In genomic region chr1:110130113-110130591, GRCh38 we compare ENCODE assay signal across 11 cellular contexts. TPM values are rescaled to one million over a fixed set of nuclear protein-coding genes. Genes with fewer than 3 reads are reported as not detected.
DNase-seq lines count a peak whose midpoint lies in the region; ATAC-seq and TF ChIP-seq lines count a peak whose summit lies in the region.
"Had no signal": no experiment of that assay in that cellular context is flagged by ENCODE, and none has a peak within 500 bp of the region (broad histone marks: within the 10 kb centered on the region; RNA-seq: fewer than 3 reads in every experiment).

No MANE protein-coding gene starts in this region.

- DNase-seq in Right ventricle myocardium superior (no peak), cardiac septum (ENCODE audit: low spot score) (no peak), dorsolateral prefrontal cortex (peak in 8 of 10 donors; percentile 48 to 82 (median 71)), upper lobe of right lung (no peak), esophagus squamous epithelium (lab: John Stamatoyannopoulos, UW) (no peak), 8988T (no peak), osteoblast (ENCODE audit: insufficient read length, low spot score, missing footprints) (no peak)

- intact Hi-C loops in Right ventricle myocardium superior (cut with DNase I) (no loop called here), cardiac septum (cut with DNase I) (no loop called here), dorsolateral prefrontal cortex (cut with DNase I) (no loop called here), upper lobe of right lung (cut with DNase I) (no loop called here), esophagus squamous epithelium (cut with DNase I) (no loop called here)

- no peak overlapping the region for H3K4me2 ChIP-seq in osteoblast (ENCODE audit: insufficient read depth, low read length)

- WGBS in esophagus squamous epithelium, 2 donors = 13 to 14% methylated on average over 3 to 9 of the region's 31 CpGs

- TF ChIP-seq POLR2A in esophagus squamous epithelium (IDR thresholded peaks at IDR 0.05) = no peak

- no peak overlapping the region for H2AFZ ChIP-seq in osteoblast (ENCODE audit: low read length)

- TF ChIP-seq CTCF in dorsolateral prefrontal cortex (IDR thresholded peaks at IDR 0.05 in 54 of 56, conservative IDR thresholded peaks at IDR 0.05 in 2 of 56; ENCODE audit: low read depth in 1 of 56, partially characterized antibody in 56 of 56) (peak in 17 of 56 donors; percentile 7 to 43 (median 16)), upper lobe of right lung (IDR thresholded peaks at IDR 0.05) (no peak), esophagus squamous epithelium (IDR thresholded peaks at IDR 0.05) (no peak), osteoblast (IDR thresholded peaks at IDR 0.05; ENCODE audit: extremely low read depth, low read depth, low read length) (no peak)

- H3K4me1 ChIP-seq in upper lobe of right lung (no peaks in the 10 kb centered on the region), esophagus squamous epithelium (peaks cover 0 to 11% (median 5%) of the 10 kb centered on the region in 3 donors), osteoblast (ENCODE audit: insufficient read depth, low read length) (no peaks in the 10 kb centered on the region)

- no peaks in the 10 kb centered on the region for H4K20me1 ChIP-seq in osteoblast (ENCODE audit: insufficient read depth, low read length)

- peaks cover 0 to 16% (median 0%) of the 10 kb centered on the region in 45 donors for H3K27me3 ChIP-seq in dorsolateral prefrontal cortex
- H3K27me3 ChIP-seq in layer of hippocampus (ENCODE audit: control insufficient read depth, insufficient read depth, low read length) = peaks cover 10% of the 10 kb centered on the region
- peaks cover 32% of the 10 kb centered on the region for H3K27me3 ChIP-seq in upper lobe of right lung
- H3K27me3 ChIP-seq in esophagus squamous epithelium = peaks cover 0 to 79% (median 5%) of the 10 kb centered on the region in 4 donors
- H3K27me3 ChIP-seq in osteoblast (ENCODE audit: insufficient read depth, low read length) = peaks cover 44% of the 10 kb centered on the region

- H3K36me3 ChIP-seq in upper lobe of right lung = no peaks in the 10 kb centered on the region
- no peaks in the 10 kb centered on the region for H3K36me3 ChIP-seq in esophagus squamous epithelium
- H3K36me3 ChIP-seq in osteoblast (ENCODE audit: insufficient read depth, low read length) = no peaks in the 10 kb centered on the region

- H3K79me2 ChIP-seq in osteoblast (ENCODE audit: insufficient read depth, low read length) = no peaks in the 10 kb centered on the region

- H3K4me3 ChIP-seq in dorsolateral prefrontal cortex (peak overlapping the region in 55 of 59 donors; percentile 10 to 61 (median 47)), upper lobe of right lung (no peak overlapping the region), esophagus squamous epithelium (peak overlapping the region in 1 of 4 donors; percentile 49), osteoblast (ENCODE audit: insufficient read depth, low read length) (no peak overlapping the region)
- H3K4me3 ChIP-seq: skin epidermis had no signal

- peak; percentile 29 for ATAC-seq in Right ventricle myocardium superior (ENCODE audit: poor library complexity)
- peak; percentile 28 for ATAC-seq in upper lobe of right lung

- H3K27ac ChIP-seq in dorsolateral prefrontal cortex (peak overlapping the region in 58 of 59 donors; percentile 39 to 95 (median 86)), layer of hippocampus (ENCODE audit: low read depth, low read length) (peak overlapping the region; percentile 69), upper lobe of right lung (no peak overlapping the region), esophagus squamous epithelium (no peak overlapping the region), osteoblast (ENCODE audit: low read depth, low read length) (no peak overlapping the region)
- H3K27ac ChIP-seq: skin epidermis, VCaP had no signal

- no peaks in the 10 kb centered on the region for H3K9me3 ChIP-seq in upper lobe of right lung
- peaks cover 0 to 8% (median 8%) of the 10 kb centered on the region in 3 donors for H3K9me3 ChIP-seq in esophagus squamous epithelium
- peaks cover 4% of the 10 kb centered on the region for H3K9me3 ChIP-seq in osteoblast (ENCODE audit: low read depth, low read length)

RNA-seq across cellular contexts. Expression of gene UBL4B, which starts 17.9 kb away (rescaled TPM):
- total RNA-seq in Right ventricle myocardium superior (not detected), cardiac septum (not detected), dorsolateral prefrontal cortex (1 to 10 TPM in 31 of 120 experiments, under 1 TPM in 53, not detected in 36; 0.28 to 5.6 (median 0.70) TPM), upper lobe of right lung (not detected), esophagus squamous epithelium (under 1 TPM in 1 of 4 donors, not detected in 3; 0.59 TPM), osteoblast (1.1 and 1.8 TPM in 2 replicates)
- total RNA-seq: liver had no signal

RNA-seq across cellular contexts. Expression of gene SLC6A17, which starts 20.1 kb away (rescaled TPM):
- total RNA-seq in Right ventricle myocardium superior = not detected
- 0.40 TPM for total RNA-seq in cardiac septum
- 100 to 1,000 TPM in 89 of 120 experiments, 10 to 100 TPM in 31; 37.5 to 182 (median 122) TPM for total RNA-seq in dorsolateral prefrontal cortex
- total RNA-seq in upper lobe of right lung = 0.06 TPM
- under 1 TPM; 0.11 to 0.29 (median 0.23) TPM for total RNA-seq in esophagus squamous epithelium
- total RNA-seq in osteoblast = under 0.01 and 0.29 TPM in 2 replicates
- total RNA-seq: liver had no signal

RNA-seq across cellular contexts. Expression of gene ALX3, which starts 59.7 kb away (rescaled TPM):
- total RNA-seq in Right ventricle myocardium superior = not detected
- total RNA-seq in cardiac septum = 0.22 TPM
- 1 to 10 TPM in 33 of 120 experiments, under 1 TPM in 66, not detected in 21; 0.25 to 5.1 (median 0.78) TPM for total RNA-seq in dorsolateral prefrontal cortex
- not detected for total RNA-seq in upper lobe of right lung
- under 1 TPM in 1 of 4 donors, not detected in 3; 0.57 TPM for total RNA-seq in esophagus squamous epithelium
- not detected in 2 replicates for total RNA-seq in osteoblast
- total RNA-seq: liver had no signal

Comparison
In these comparisons a context has a peak if more than half of its experiments do, and no peak if none do; other contexts are left out.
1. DNase-seq: peak in dorsolateral prefrontal cortex (8 of 10); none in Right ventricle myocardium superior (single experiment), cardiac septum (single experiment), upper lobe of right lung (single experiment), esophagus squamous epithelium (single experiment), 8988T (single experiment) and osteoblast (single experiment).
2. H3K27ac ChIP-seq: peak in dorsolateral prefrontal cortex (58 of 59) and layer of hippocampus (single experiment); none in upper lobe of right lung (single experiment), esophagus squamous epithelium (0 of 4) and osteoblast (single experiment).
3. H3K4me3 ChIP-seq: peak in dorsolateral prefrontal cortex (55 of 59); none in upper lobe of right lung (single experiment) and osteoblast (single experiment).
4. RNA of gene SLC6A17, which starts 20.1 kb away (total RNA-seq): 37.5 to 182 TPM in dorsolateral prefrontal cortex; 0.40 TPM in cardiac septum (single experiment), 0.11 to 0.29 TPM in esophagus squamous epithelium, 0.06 TPM in upper lobe of right lung (single experiment), not detected in Right ventricle myocardium superior (single experiment) and under 0.01 to 0.29 TPM in osteoblast; every median in the first group is over 10 times any median in the second.